Comparison of ENCODE assay signal across 18 cellular contexts in the genomic region with DNA sequence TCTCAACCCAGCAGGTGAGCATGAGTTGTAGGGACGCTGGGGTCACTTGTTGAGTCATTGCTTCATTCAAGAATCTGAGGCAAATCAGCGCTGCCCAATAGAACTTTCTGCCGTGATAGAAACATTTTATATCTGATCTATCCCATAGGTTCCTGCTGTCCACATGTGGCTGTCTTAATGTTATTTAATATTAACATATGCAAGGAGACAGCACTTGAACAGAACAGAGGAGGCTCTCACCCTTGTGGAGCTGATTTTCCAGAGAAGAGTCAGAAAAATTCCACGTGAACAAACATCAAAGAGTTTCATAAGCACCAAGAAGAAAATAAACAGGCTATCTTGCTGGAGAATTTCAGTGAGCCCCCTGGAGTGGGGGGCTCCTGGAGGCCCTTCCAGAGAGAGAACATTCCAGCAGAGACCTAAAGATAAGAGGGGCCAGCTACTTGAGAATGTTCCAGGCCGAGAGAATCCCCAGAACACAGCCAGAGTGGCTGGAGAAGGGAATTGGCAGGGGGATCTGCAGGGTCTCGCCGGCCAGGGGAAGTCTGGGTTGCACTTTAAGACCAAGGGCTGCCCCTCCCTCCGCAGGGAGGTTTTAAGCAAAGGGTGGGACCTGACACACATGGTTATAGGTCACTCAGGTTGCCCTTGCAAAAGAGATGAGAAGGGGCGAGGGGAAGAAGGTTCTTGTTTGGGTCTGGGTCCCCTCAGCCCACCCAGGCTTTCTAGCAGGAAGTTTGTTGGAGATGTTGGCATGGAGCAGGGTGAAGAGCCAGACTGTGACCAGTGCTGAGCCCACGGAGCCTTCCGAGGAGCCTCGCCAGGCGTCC.
"Had no signal": no experiment of that assay in that cellular context is flagged by ENCODE, and none has a peak within 500 bp of the region (broad histone marks: within the 10 kb centered on the region; RNA-seq: fewer than 3 reads in every experiment).

No MANE protein-coding gene starts in this region.

- H3K4me3 ChIP-seq: adrenal gland, mucosa of descending colon, sigmoid colon, SK-N-MC, spleen, tibial artery, uterus had no signal

- H3K27ac Mint-ChIP-seq: activated CD4-positive, alpha-beta T cell treated with anti-CD3 and anti-CD28 coated beads for 36 hours; activated naive CD4-positive, alpha-beta T cell treated with anti-CD3 and anti-CD28 coated beads for 36 hours; activated T-cell treated with anti-CD3 and anti-CD28 coated beads, Interleukin-2, amount 50 U/mL, for 24 hours; naive B cell had no signal

- H3K27ac ChIP-seq: adrenal gland, foreskin keratinocyte, sigmoid colon, SK-N-MC, spleen, tibial artery, uterus had no signal

- H3K36me3 ChIP-seq: adrenal gland, sigmoid colon, spleen, tibial artery, uterus had no signal

- H3K9me3 Mint-ChIP-seq: activated T-cell treated with anti-CD3 and anti-CD28 coated beads, Interleukin-2, amount 50 U/mL, for 24 hours had no signal

- ATAC-seq: activated CD4-positive, alpha-beta T cell treated with anti-CD3 and anti-CD28 coated beads for 36 hours; foreskin keratinocyte; left lobe of liver; mucosa of descending colon had no signal

- H3K9me3 ChIP-seq: adrenal gland, mucosa of descending colon, sigmoid colon, tibial artery, uterus had no signal

- H3K27me3 Mint-ChIP-seq: activated CD4-positive, alpha-beta T cell treated with anti-CD3 and anti-CD28 coated beads for 36 hours; activated T-cell treated with anti-CD3 and anti-CD28 coated beads, Interleukin-2, amount 50 U/mL, for 24 hours; naive B cell had no signal

- H3K4me1 ChIP-seq: adrenal gland, sigmoid colon, spleen, uterus had no signal

- H3K4me1 Mint-ChIP-seq: naive B cell had no signal

- DNase-seq: activated CD4-positive, alpha-beta T cell treated with anti-CD3 and anti-CD28 coated beads for 36 hours; activated CD4-positive, alpha-beta T cell treated with anti-CD3 and anti-CD28 coated beads, Interleukin-2, amount 50 U/mL, for 48 hours; activated naive CD4-positive, alpha-beta T cell treated with anti-CD3 and anti-CD28 coated beads for 36 hours; activated T-cell treated with anti-CD3 and anti-CD28 coated beads, Interleukin-2, amount 50 U/mL, for 24 hours; foreskin keratinocyte; glutamatergic neuron; hypothalamus; mammary epithelial cell; mucosa of descending colon; naive B cell; sigmoid colon; spleen; stimulated activated naive CD4-positive, alpha-beta T cell treated with Interleukin-2 at 50 U/mL for 16 hours; tibial artery; uterus had no signal

- H3K27me3 ChIP-seq: adrenal gland, foreskin keratinocyte, sigmoid colon, spleen, tibial artery, uterus had no signal

- H3K4me3 Mint-ChIP-seq: activated CD4-positive, alpha-beta T cell treated with anti-CD3 and anti-CD28 coated beads for 36 hours; activated naive CD4-positive, alpha-beta T cell treated with anti-CD3 and anti-CD28 coated beads for 36 hours; activated T-cell treated with anti-CD3 and anti-CD28 coated beads, Interleukin-2, amount 50 U/mL, for 24 hours; naive B cell had no signal
